19 cellular contexts compared by ENCODE assay signal in genomic region chr18:4233468-4233867, GRCh38.
"Had no signal": no experiment of that assay in that cellular context is flagged by ENCODE, and none has a peak within 500 bp of the region (broad histone marks: within the 10 kb centered on the region; RNA-seq: fewer than 3 reads in every experiment).

No MANE protein-coding gene starts in this region.

- H3K79me2 ChIP-seq: hepatocyte had no signal

- H3K4me1 ChIP-seq: foreskin keratinocyte, stomach had no signal

- DNase-seq: effector CD4-positive, alpha-beta T cell; endodermal cell; erythroblast; foreskin keratinocyte; head of caudate nucleus; kidney glomerular epithelial cell; natural killer cell; nucleus accumbens; ovary; right cardiac atrium; small intestine; stimulated activated CD4-positive, alpha-beta T cell treated with anti-CD3 and anti-CD28 coated beads, Interleukin-12 subunit alpha, Interleukin-12 subunit beta, amount 100 ng/mL, for 4 hours; stimulated activated naive CD4-positive, alpha-beta T cell; stomach; substantia nigra; trophoblast cell had no signal

- H3K27ac ChIP-seq: coronary artery, foreskin keratinocyte, hepatocyte, ovary, stomach, thoracic aorta had no signal

- H3K4me2 ChIP-seq: hepatocyte had no signal

- ATAC-seq: foreskin keratinocyte, natural killer cell, right cardiac atrium had no signal

- H3K36me3 ChIP-seq: ovary, stomach, thoracic aorta had no signal

- H3K27me3 ChIP-seq: foreskin keratinocyte, hepatocyte, ovary, stomach had no signal

- H2AFZ ChIP-seq: hepatocyte had no signal

- H3K9me3 ChIP-seq: ovary, thoracic aorta had no signal

- H3K4me3 ChIP-seq: coronary artery, hepatocyte, ovary, stomach, thoracic aorta had no signal
